13 cellular contexts compared by ENCODE assay signal in genomic region chr13:70249332-70250064, GRCh38.
DNase-seq lines count a peak whose midpoint lies in the region; ATAC-seq, FAIRE-seq and TF ChIP-seq lines count a peak whose summit lies in the region.
"Had no signal": no experiment of that assay in that cellular context is flagged by ENCODE, and none has a peak within 500 bp of the region (broad histone marks: within the 10 kb centered on the region; RNA-seq: fewer than 3 reads in every experiment).

No MANE protein-coding gene starts in this region.

- H3K9me3 ChIP-seq in gastrocnemius medialis = no peaks in the 10 kb centered on the region
- H3K9me3 ChIP-seq: SK-N-SH had no signal

- ATAC-seq in gastrocnemius medialis = no peak

- no peak overlapping the region for H3K4me3 ChIP-seq in gastrocnemius medialis

- no peaks in the 10 kb centered on the region for H3K27me3 ChIP-seq in gastrocnemius medialis

- intact Hi-C loops in gastrocnemius medialis (cut with DNase I; ENCODE audit: low total_unique reads) = no loop called here

- in situ Hi-C loops in gastrocnemius medialis (cut with MboI; ENCODE audit: low sequenced_read_pairs in 4 of 4) = no loop called here

- TF ChIP-seq CTCF in gastrocnemius medialis (IDR thresholded peaks at IDR 0.05 in 4 of 5, conservative IDR thresholded peaks at IDR 0.05 in 1 of 5) = no peak

- no peak overlapping the region for H3K27ac ChIP-seq in gastrocnemius medialis

- DNase-seq in NCI-H510A treated with DMSO at 0.1 percent for 48 hours (lab: John Stamatoyannopoulos, UW) (peak; percentile 16), NCI-H510A (lab: John Stamatoyannopoulos, UW) (no peak), SHP77 treated with DMSO at 0.1 percent for 48 hours (lab: John Stamatoyannopoulos, UW) (peak; percentile 80), glomerular endothelial cell (ENCODE audit: extremely low read depth, low read depth, low spot score) (peak; percentile 77), urothelium cell line (ENCODE audit: low spot score) (peak; percentile 40), cerebellar nuclear complex (lab: John Stamatoyannopoulos, UW) (no peak), EL (no peak), gastrocnemius medialis (no peak)
- DNase-seq: activated CD8-positive, alpha-beta memory T cell treated with anti-CD3 and anti-CD28 coated beads for 24 hours; amygdala; H7; midbrain; SK-N-SH had no signal

- no peak for TF ChIP-seq POLR2A in gastrocnemius medialis (IDR thresholded peaks at IDR 0.05)

- no peaks in the 10 kb centered on the region for H3K36me3 ChIP-seq in gastrocnemius medialis

- H3K4me1 ChIP-seq in gastrocnemius medialis = no peaks in the 10 kb centered on the region

- FAIRE-seq in urothelium cell line (lab: Jason Lieb, UNC) = no peak

Comparison
In these comparisons a context has a peak if more than half of its experiments do, and no peak if none do; other contexts are left out.
1. DNase-seq: peak in NCI-H510A treated with DMSO at 0.1 percent for 48 hours (single experiment), SHP77 treated with DMSO at 0.1 percent for 48 hours (single experiment), glomerular endothelial cell (single experiment) and urothelium cell line (single experiment); none in NCI-H510A (single experiment), cerebellar nuclear complex (0 of 2), EL (single experiment) and gastrocnemius medialis (0 of 2).